In genomic region chr9:137478613-137479314, GRCh38 we compare ENCODE assay signal across 1 cellular context.
A peak's percentile ranks its signal among the peaks of the same experiment; 100 is the strongest.
TF ChIP-seq lines count a peak whose summit lies in the region.

No MANE protein-coding gene starts in this region.

TF ChIP-seq in HepG2, 621 proteins besides CTCF, POLR2A, EP300 and RAD21:
- no peak for TF ChIP-seq RFX5 (IDR thresholded peaks at IDR 0.05; ENCODE audit: low read depth, low read length)
- TF ChIP-seq FOXK1 (CRISPR knock-in tag; IDR thresholded peaks at IDR 0.05; ENCODE audit: borderline replicate concordance, low read depth): no peak
- no peak for TF ChIP-seq ZNF460 (CRISPR knock-in tag; IDR thresholded peaks at IDR 0.05; ENCODE audit: borderline replicate concordance)
- TF ChIP-seq ZFY (CRISPR knock-in tag; IDR thresholded peaks at IDR 0.05): no peak
- TF ChIP-seq ZNF580 (CRISPR knock-in tag; IDR thresholded peaks at IDR 0.05; ENCODE audit: borderline replicate concordance, low read depth): peak; percentile 5; the same call in 1 of the 2 replicates
- no peak for TF ChIP-seq BRF2 (CRISPR knock-in tag; IDR thresholded peaks at IDR 0.05)
- peak; percentile 51; the same call in 1 of the 2 replicates for TF ChIP-seq ZNF235 (CRISPR knock-in tag; IDR thresholded peaks at IDR 0.05; ENCODE audit: borderline replicate concordance)
- TF ChIP-seq CCAR2 (optimal IDR thresholded peaks at IDR 0.05; ENCODE audit: low read depth, low read length): no peak
- peak; percentile 24; the same call in 1 of the 2 replicates for TF ChIP-seq THAP7 (CRISPR knock-in tag; IDR thresholded peaks at IDR 0.05)
- TF ChIP-seq NFYB (CRISPR knock-in tag; IDR thresholded peaks at IDR 0.05): no peak
- peak; percentile 90 for TF ChIP-seq ZBTB38 (CRISPR knock-in tag; IDR thresholded peaks at IDR 0.05)
- TF ChIP-seq KDM5B (CRISPR knock-in tag; IDR thresholded peaks at IDR 0.05; ENCODE audit: borderline replicate concordance): peak; percentile 65; the same call in 1 of the 2 replicates
- no peak for TF ChIP-seq PREB (CRISPR knock-in tag; IDR thresholded peaks at IDR 0.05)
- TF ChIP-seq KAT2B (IDR thresholded peaks at IDR 0.05; ENCODE audit: borderline replicate concordance, low read depth, low read length): no peak
- no peak for TF ChIP-seq ZNF382 (CRISPR knock-in tag; IDR thresholded peaks at IDR 0.05; ENCODE audit: borderline replicate concordance)
- TF ChIP-seq HNRNPL (IDR thresholded peaks at IDR 0.05; ENCODE audit: low read depth, low read length): 0 out of 2 replicates have a peak, but pooled peaks have one; percentile 39
- TF ChIP-seq ZNF441 (CRISPR knock-in tag; IDR thresholded peaks at IDR 0.05; ENCODE audit: borderline replicate concordance): 0 out of 2 replicates have a peak, but pooled peaks have one; percentile 43
- TF ChIP-seq TCF7 (IDR thresholded peaks at IDR 0.05; ENCODE audit: low read depth): no peak
- TF ChIP-seq ZNF713 (CRISPR knock-in tag; IDR thresholded peaks at IDR 0.05): no peak
- 0 out of 2 replicates have a peak, but pooled peaks have one; percentile 12 for TF ChIP-seq BHLHE40 (IDR thresholded peaks at IDR 0.05; ENCODE audit: low read length)
- peak; percentile 55; the same call in 1 of the 2 replicates for TF ChIP-seq MXD1 (CRISPR knock-in tag; IDR thresholded peaks at IDR 0.05)
- 0 out of 2 replicates have a peak, but pooled peaks have one; percentile 32 for TF ChIP-seq POGZ (CRISPR knock-in tag; IDR thresholded peaks at IDR 0.05)
- 0 out of 2 replicates have a peak, but pooled peaks have one; percentile 43 for TF ChIP-seq ZNF263 (CRISPR knock-in tag; IDR thresholded peaks at IDR 0.05)
- TF ChIP-seq TEAD3 (CRISPR knock-in tag; optimal IDR thresholded peaks at IDR 0.05; ENCODE audit: borderline replicate concordance): peak; percentile 46
- 0 out of 2 replicates have a peak, but pooled peaks have one; percentile 43 for TF ChIP-seq ZNF891 (CRISPR knock-in tag; IDR thresholded peaks at IDR 0.05)
- peak; percentile 79 for TF ChIP-seq ZMAT3 (CRISPR knock-in tag; conservative IDR thresholded peaks at IDR 0.05)
- TF ChIP-seq MAX (IDR thresholded peaks at IDR 0.05): 0 out of 2 replicates have a peak, but pooled peaks have one; percentile 14
- TF ChIP-seq ZNF687 (CRISPR knock-in tag; IDR thresholded peaks at IDR 0.05): peak; percentile 88
- TF ChIP-seq ZBTB33 (CRISPR knock-in tag; IDR thresholded peaks at IDR 0.05): peak; percentile 29; the same call in 1 of the 2 replicates
- TF ChIP-seq SPEN (CRISPR knock-in tag; IDR thresholded peaks at IDR 0.05; ENCODE audit: low read depth): 0 out of 2 replicates have a peak, but pooled peaks have one; percentile 16
- TF ChIP-seq GABPB1 (CRISPR knock-in tag; IDR thresholded peaks at IDR 0.05): peak; percentile 20; the same call in 1 of the 2 replicates
- peak; percentile 56 for TF ChIP-seq ZNF883 (CRISPR knock-in tag; IDR thresholded peaks at IDR 0.05; ENCODE audit: not compliant biosample characterization)
- no peak for TF ChIP-seq ZNF468 (CRISPR knock-in tag; IDR thresholded peaks at IDR 0.05)
- TF ChIP-seq ZNF784 (CRISPR knock-in tag; IDR thresholded peaks at IDR 0.05; ENCODE audit: borderline replicate concordance): no peak
- TF ChIP-seq ZFP91 (CRISPR knock-in tag; IDR thresholded peaks at IDR 0.05; ENCODE audit: borderline replicate concordance): 0 out of 2 replicates have a peak, but pooled peaks have one; percentile 18
- no peak for TF ChIP-seq ZNF619 (CRISPR knock-in tag; IDR thresholded peaks at IDR 0.05)
- TF ChIP-seq ZNF598 (CRISPR knock-in tag; IDR thresholded peaks at IDR 0.05; ENCODE audit: borderline replicate concordance): no peak
- TF ChIP-seq TFAP4 (IDR thresholded peaks at IDR 0.05; ENCODE audit: borderline replicate concordance, low read depth): peak; percentile 39; the same call in 1 of the 2 replicates
- peak; percentile 43; the same call in 1 of the 2 replicates for TF ChIP-seq ZNF451 (CRISPR knock-in tag; IDR thresholded peaks at IDR 0.05)
- no peak for TF ChIP-seq FOXP1 (IDR thresholded peaks at IDR 0.05)
- no peak for TF ChIP-seq FOXP1 (CRISPR knock-in tag; IDR thresholded peaks at IDR 0.05)
- TF ChIP-seq ZNF333 (CRISPR knock-in tag; IDR thresholded peaks at IDR 0.05; ENCODE audit: borderline replicate concordance): peak; percentile 52; the same call in 1 of the 2 replicates
- no peak for TF ChIP-seq HOXA7 (CRISPR knock-in tag; IDR thresholded peaks at IDR 0.05)
